Comparison of ENCODE assay signal across 8 cellular contexts in the genomic region with DNA sequence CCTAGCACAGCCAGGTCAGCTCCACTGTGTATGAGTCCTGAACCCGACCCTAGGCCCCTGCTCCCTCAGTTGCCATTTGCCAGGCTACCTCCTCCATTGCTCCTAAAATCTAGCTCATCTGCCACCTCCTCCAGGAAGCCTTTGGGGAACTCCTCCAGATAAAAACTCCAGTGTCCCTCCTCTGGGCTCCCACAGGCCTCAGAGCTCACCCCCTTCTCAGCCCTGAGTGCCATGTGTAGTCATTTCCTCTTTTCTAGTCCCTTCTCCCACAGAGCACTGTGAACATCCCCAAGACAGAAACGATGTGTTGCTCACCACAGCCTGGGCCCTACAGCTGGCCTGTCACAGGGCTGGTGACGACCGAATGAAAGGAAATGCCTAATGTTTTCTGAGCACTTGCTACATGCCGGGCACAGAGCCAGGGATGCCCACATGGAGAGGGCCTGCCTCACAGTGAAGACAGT.
DNase-seq lines count a peak whose midpoint lies in the region; ATAC-seq, FAIRE-seq and TF ChIP-seq lines count a peak whose summit lies in the region.

No MANE protein-coding gene starts in this region.

- H3K9ac ChIP-seq in liver (ENCODE audit: low read depth in 1 of 2, low read length in 2 of 2): no peak overlapping the region
- no peak overlapping the region for H3K9ac ChIP-seq in HepG2 (ENCODE audit: insufficient read depth, low read depth, low read length)

- H3K4me3 Mint-ChIP-seq in T-helper 1 cell treated with Interleukin-12 subunit alpha and Interleukin-12 subunit beta and Interleukin-4 antibody, amounts not matched to agents 30 μg/mL and 1 μg/mL, for 36 hours: peak overlapping the region; percentile 82
- H3K4me3 Mint-ChIP-seq in dendritic cell treated with granulocyte-macrophage colony-stimulating factor and Interleukin-4, amounts not matched to agents 40 ng/mL and 50 ng/mL, for 4 days: peak overlapping the region; percentile 73

- FAIRE-seq in HepG2 (lab: Jason Lieb, UNC): no peak

- DNase-seq in HepG2 (ENCODE audit: low spot score): no peak
- peak; percentile 64 for DNase-seq in omental fat pad (ENCODE audit: low spot score)
- no peak for DNase-seq in DMS79 treated with DMSO at 0.1 percent for 48 hours (lab: John Stamatoyannopoulos, UW)
- no peak for DNase-seq in NCI-H774 (lab: John Stamatoyannopoulos, UW)

- WGBS in liver: 63% methylated on average over 5 of the region's 5 CpGs
- WGBS in HepG2 (ENCODE audit: low lambda C conversion rate): 93% methylated on average over 5 of the region's 5 CpGs

- TF ChIP-seq EP300 in HepG2 (IDR thresholded peaks at IDR 0.05; ENCODE audit: low read depth in 2 of 2, low read length in 2 of 2) (no peak), HepG2 (CRISPR knock-in tag; IDR thresholded peaks at IDR 0.05; ENCODE audit: borderline replicate concordance) (no peak)

- BruUV-seq in HepG2 (replicated peaks; lab: Mats Ljungman, UMichigan): no TSS peak

- intact Hi-C loops in HepG2 (cut with micrococcal nuclease; ENCODE audit: unreplicated experiment): no loop called here
- intact Hi-C loops in dendritic cell treated with granulocyte-macrophage colony-stimulating factor and Interleukin-4, amounts not matched to agents 40 ng/mL and 50 ng/mL, for 4 days (cut with micrococcal nuclease): loop anchor here (1.0 kb wide), 1 partner anchor 13 kb away; no protein-coding TSS in a partner anchor

- H3K27me3 ChIP-seq in liver (ENCODE audit: control insufficient read depth in 4 of 4, insufficient read depth in 4 of 4, low read length in 3 of 4) (no peaks in the 10 kb centered on the region), HepG2 (ENCODE audit: control insufficient read depth in 1 of 2, insufficient read depth in 2 of 2, low read length in 2 of 2) (no peaks in the 10 kb centered on the region)

- CTCF ChIA-PET in HepG2 (lab: Yijun Ruan, JAX; ENCODE audit: low intra/inter-chr PET ratio, low total read pairs): no interaction called here

- ATAC-seq in HepG2 (no peak), HG03196 (IDR thresholded peaks at IDR 0.05; ENCODE audit: unreplicated experiment) (peak; percentile 26), omental fat pad (ENCODE audit: low FRiP score) (no peak)

- H3K36me3 Mint-ChIP-seq in T-helper 1 cell treated with Interleukin-12 subunit alpha and Interleukin-12 subunit beta and Interleukin-4 antibody, amounts not matched to agents 30 μg/mL and 1 μg/mL, for 36 hours (ENCODE audit: low read depth): peaks cover 25% of the 10 kb centered on the region
- peaks cover 50% of the 10 kb centered on the region for H3K36me3 Mint-ChIP-seq in dendritic cell treated with granulocyte-macrophage colony-stimulating factor and Interleukin-4, amounts not matched to agents 40 ng/mL and 50 ng/mL, for 4 days (ENCODE audit: low read depth)

- H4K20me1 ChIP-seq in HepG2 (ENCODE audit: insufficient read depth, low read length): 0 out of 2 replicates have a peak, but pooled peaks cover 4% of the 10 kb centered on the region

- H3K4me1 ChIP-seq in liver (ENCODE audit: control insufficient read depth in 4 of 4, insufficient read depth in 4 of 4, low read length in 3 of 4) (peaks cover 0 to 5% (median 1%) of the 10 kb centered on the region in 4 donors), HepG2 (ENCODE audit: insufficient read depth, low read length) (peaks cover 8% of the 10 kb centered on the region)

- no peak overlapping the region for H3K4me2 ChIP-seq in HepG2 (ENCODE audit: low read depth, low read length)

- H3K79me2 ChIP-seq in HepG2 (ENCODE audit: insufficient read depth, low read length): no peaks in the 10 kb centered on the region

- no peak overlapping the region for H2AFZ ChIP-seq in HepG2 (ENCODE audit: low read length)

- TF ChIP-seq RAD21 in liver (IDR thresholded peaks at IDR 0.05): no peak
- no peak for TF ChIP-seq RAD21 in HepG2 (CRISPR knock-in tag; IDR thresholded peaks at IDR 0.05)

- H3K9me3 ChIP-seq in liver (ENCODE audit: control insufficient read depth in 4 of 4, low read length in 3 of 4) (no peaks in the 10 kb centered on the region), HepG2 (ENCODE audit: low read length) (no peaks in the 10 kb centered on the region)

- POLR2A ChIA-PET in HepG2 (lab: Yijun Ruan, JAX): no interaction called here

- H3K9me3 Mint-ChIP-seq in T-helper 1 cell treated with Interleukin-12 subunit alpha and Interleukin-12 subunit beta and Interleukin-4 antibody, amounts not matched to agents 30 μg/mL and 1 μg/mL, for 36 hours: no peaks in the 10 kb centered on the region
- no peaks in the 10 kb centered on the region for H3K9me3 Mint-ChIP-seq in dendritic cell treated with granulocyte-macrophage colony-stimulating factor and Interleukin-4, amounts not matched to agents 40 ng/mL and 50 ng/mL, for 4 days

- H3K4me3 ChIP-seq in liver (ENCODE audit: low read depth in 1 of 3, low read length in 3 of 3) (no peak overlapping the region), HepG2 (replicated peaks in 1 of 3; ENCODE audit: insufficient read depth in 1 of 3, low read depth in 2 of 3, low read length in 3 of 3) (no peak overlapping the region)

- in situ Hi-C loops in HepG2 (cut with HindIII; ENCODE audit: extremely low pct_ligation_motif_present, low pct_unique_long_range_greater_than_20kb): no loop called here

- no peaks in the 10 kb centered on the region for H3K27me3 Mint-ChIP-seq in T-helper 1 cell treated with Interleukin-12 subunit alpha and Interleukin-12 subunit beta and Interleukin-4 antibody, amounts not matched to agents 30 μg/mL and 1 μg/mL, for 36 hours (ENCODE audit: low read depth)
- H3K27me3 Mint-ChIP-seq in dendritic cell treated with granulocyte-macrophage colony-stimulating factor and Interleukin-4, amounts not matched to agents 40 ng/mL and 50 ng/mL, for 4 days: no peaks in the 10 kb centered on the region

- H3K36me3 ChIP-seq in liver (ENCODE audit: control insufficient read depth in 4 of 4, insufficient read depth in 3 of 4, low read depth in 1 of 4, low read length in 3 of 4) (no peaks in the 10 kb centered on the region), HepG2 (replicated peaks in 1 of 2; ENCODE audit: control insufficient read depth in 1 of 2, insufficient read depth in 2 of 2, low read length in 2 of 2) (no peaks in the 10 kb centered on the region)

- TF ChIP-seq POLR2A in HepG2 (IDR thresholded peaks at IDR 0.05; ENCODE audit: insufficient read depth in 1 of 2, low read depth in 2 of 2, low read length in 2 of 2): no peak

- peaks cover 71% of the 10 kb centered on the region for H3K4me1 Mint-ChIP-seq in T-helper 1 cell treated with Interleukin-12 subunit alpha and Interleukin-12 subunit beta and Interleukin-4 antibody, amounts not matched to agents 30 μg/mL and 1 μg/mL, for 36 hours (ENCODE audit: low read depth)
- H3K4me1 Mint-ChIP-seq in dendritic cell treated with granulocyte-macrophage colony-stimulating factor and Interleukin-4, amounts not matched to agents 40 ng/mL and 50 ng/mL, for 4 days (ENCODE audit: low read depth): peaks cover 95% of the 10 kb centered on the region

- peak overlapping the region; percentile 100 for H3K27ac Mint-ChIP-seq in T-helper 1 cell treated with Interleukin-12 subunit alpha and Interleukin-12 subunit beta and Interleukin-4 antibody, amounts not matched to agents 30 μg/mL and 1 μg/mL, for 36 hours
- H3K27ac Mint-ChIP-seq in dendritic cell treated with granulocyte-macrophage colony-stimulating factor and Interleukin-4, amounts not matched to agents 40 ng/mL and 50 ng/mL, for 4 days: peak overlapping the region; percentile 96

- H3K27ac ChIP-seq in liver (ENCODE audit: low read depth in 1 of 2, low read length in 2 of 2): peak overlapping the region; percentile 69 to 73
- no peak overlapping the region for H3K27ac ChIP-seq in HepG2 (ENCODE audit: extremely low read length, insufficient read depth, low read length)

- TF ChIP-seq CTCF in liver (IDR thresholded peaks at IDR 0.05; ENCODE audit: low read depth, low read length, missing input control) (no peak), HepG2 (CRISPR knock-in tag; IDR thresholded peaks at IDR 0.05) (no peak), omental fat pad (IDR thresholded peaks at IDR 0.05) (no peak)

TF ChIP-seq in liver, 16 proteins besides CTCF, POLR2A, EP300 and RAD21 (continues in another document):
- TF ChIP-seq GABPA (IDR thresholded peaks at IDR 0.05 in 1 of 2, conservative IDR thresholded peaks at IDR 0.05 in 1 of 2) (no peak), HNF4G (IDR thresholded peaks at IDR 0.05) (no peak)

TF ChIP-seq in HepG2, 621 proteins besides CTCF, POLR2A, EP300 and RAD21:
- no peak for TF ChIP-seq KDM5B (CRISPR knock-in tag; IDR thresholded peaks at IDR 0.05; ENCODE audit: borderline replicate concordance)
- TF ChIP-seq, protein P1, sequence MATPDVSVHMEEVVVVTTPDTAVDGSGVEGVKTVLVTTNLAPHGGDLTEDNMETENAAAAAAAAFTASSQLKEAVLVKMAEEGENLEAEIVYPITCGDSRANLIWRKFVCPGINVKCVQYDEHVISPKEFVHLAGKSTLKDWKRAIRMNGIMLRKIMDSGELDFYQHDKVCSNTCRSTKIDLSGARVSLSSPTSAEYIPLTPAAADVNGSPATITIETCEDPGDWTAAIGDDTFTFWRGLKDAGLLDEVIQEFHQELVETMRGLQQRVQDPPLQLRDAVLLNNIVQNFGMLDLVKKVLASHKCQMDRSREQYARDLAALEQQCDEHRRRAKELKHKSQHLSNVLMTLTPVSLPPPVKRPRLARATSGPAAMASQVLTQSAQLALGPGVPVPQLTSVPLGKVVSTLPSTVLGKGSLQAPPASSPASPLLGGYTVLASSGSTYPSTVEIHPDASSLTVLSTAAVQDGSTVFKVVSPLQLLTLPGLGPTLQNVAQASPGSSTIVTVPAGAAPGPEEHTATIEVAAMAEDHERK (CRISPR knock-in tag; IDR thresholded peaks at IDR 0.05; ENCODE audit: low read depth): no peak
- TF ChIP-seq KDM6A (CRISPR knock-in tag; IDR thresholded peaks at IDR 0.05; ENCODE audit: low read depth): no peak
